Comparison of ENCODE assay signal across 10 cellular contexts in the genomic region with DNA sequence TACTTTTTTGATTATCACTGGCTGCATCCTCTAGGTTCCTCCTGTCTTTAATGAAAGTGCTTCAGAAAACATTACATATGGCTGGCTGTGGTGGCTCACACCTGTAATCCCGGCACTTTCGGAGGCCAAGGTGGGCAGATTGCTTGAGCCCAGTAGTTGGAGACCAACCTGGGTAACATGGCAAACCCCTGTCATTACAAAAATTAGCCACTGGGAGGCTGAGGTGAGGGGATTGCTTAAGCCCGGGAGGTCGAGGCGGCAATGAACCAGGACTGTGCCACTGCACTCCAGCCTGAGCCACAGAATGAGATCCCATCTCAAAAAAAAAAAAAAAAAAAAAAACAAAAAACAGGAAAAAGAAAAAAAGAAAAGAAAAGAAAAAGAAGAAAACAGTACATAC. TPM values are rescaled to one million over a fixed set of nuclear protein-coding genes. Genes with fewer than 3 reads are reported as not detected.
A peak's percentile ranks its signal among the peaks of the same experiment; 100 is the strongest.
DNase-seq lines count a peak whose midpoint lies in the region; ATAC-seq, FAIRE-seq and TF ChIP-seq lines count a peak whose summit lies in the region.
"Had no signal": no experiment of that assay in that cellular context is flagged by ENCODE, and none has a peak within 500 bp of the region (broad histone marks: within the 10 kb centered on the region; RNA-seq: fewer than 3 reads in every experiment).

No MANE protein-coding gene starts in this region.

- TF ChIP-seq CTCF in BJ (IDR thresholded peaks at IDR 0.05; ENCODE audit: insufficient read depth, low read depth, low read length): peak; percentile 23; the same call in 1 of the 2 replicates
- peak; percentile 28 for TF ChIP-seq CTCF in GM12865 (IDR thresholded peaks at IDR 0.05; ENCODE audit: insufficient read depth, low read depth, low read length, missing control alignments)
- TF ChIP-seq CTCF in RWPE1 (conservative IDR thresholded peaks at IDR 0.05; ENCODE audit: low read depth): 0 out of 2 replicates have a peak, but pooled peaks have one; percentile 16
- TF ChIP-seq CTCF in keratinocyte (optimal IDR thresholded peaks at IDR 0.05 in 1 of 3, IDR thresholded peaks at IDR 0.05 in 1 of 3, conservative IDR thresholded peaks at IDR 0.05 in 1 of 3; ENCODE audit: extremely low read depth in 1 of 3, insufficient read depth in 2 of 3, low read length in 3 of 3): peak; percentile 15 to 31 (median 29)
- no peak for TF ChIP-seq CTCF in natural killer cell (IDR thresholded peaks at IDR 0.05)

- H3K4me1 Mint-ChIP-seq in natural killer cell: no peaks in the 10 kb centered on the region

- H3K27ac ChIP-seq in RWPE1 (no peak overlapping the region), keratinocyte (ENCODE audit: control insufficient read depth, insufficient read depth, low read length) (no peak overlapping the region)
- H3K27ac ChIP-seq: prostate gland had no signal

- CTCF ChIA-PET in BJ (lab: Yijun Ruan, JAX) (no interaction called here), RWPE1 (lab: Yijun Ruan, JAX) (no interaction called here)

- H3K27me3 ChIP-seq in BJ (ENCODE audit: control insufficient read depth, insufficient read depth, low read length): no peaks in the 10 kb centered on the region
- no peaks in the 10 kb centered on the region for H3K27me3 ChIP-seq in keratinocyte (ENCODE audit: control insufficient read depth, extremely low read depth, insufficient read depth, low read length)

- H3K4me1 ChIP-seq in keratinocyte (ENCODE audit: control insufficient read depth, extremely low read depth, insufficient read depth, low read length): peaks cover 6% of the 10 kb centered on the region
- H3K4me1 ChIP-seq: prostate gland had no signal

- POLR2A ChIA-PET in BJ (lab: Charles Lee) (no interaction called here), RWPE1 (lab: Yijun Ruan, JAX; ENCODE audit: low non-redundant PET) (interaction anchor here (0.6 kb wide), 1 partner anchor 33 kb away, joined by 3 read pairs; no protein-coding TSS in a partner anchor)

- H3K4me2 ChIP-seq in keratinocyte (ENCODE audit: control insufficient read depth, extremely low read depth, insufficient read depth, low read depth, low read length): no peak overlapping the region

- no peaks in the 10 kb centered on the region for H3K27me3 Mint-ChIP-seq in natural killer cell (ENCODE audit: low read depth in 2 of 2)
- H3K27me3 Mint-ChIP-seq: activated naive CD8-positive, alpha-beta T cell treated with anti-CD3 and anti-CD28 coated beads, Interleukin-2, amount 10 ng/mL, durations not matched to agents 7 days and 5 days had no signal

- H4K20me1 ChIP-seq in keratinocyte (ENCODE audit: control insufficient read depth, extremely low read depth, insufficient read depth, low read length): no peaks in the 10 kb centered on the region

- DNase-seq in BJ (ENCODE audit: low read depth) (no peak), GM12865 (ENCODE audit: low read depth) (peak; percentile 33), RWPE1 (ENCODE audit: low spot score) (no peak), keratinocyte (ENCODE audit: low read depth, low spot score) (no peak), GF-D8 (lab: John Stamatoyannopoulos, UW) (no peak), natural killer cell (no peak), NCI-H2029 treated with DMSO at 0.1 percent for 48 hours (lab: John Stamatoyannopoulos, UW) (no peak)
- DNase-seq: activated naive CD8-positive, alpha-beta T cell treated with anti-CD3 and anti-CD28 coated beads, Interleukin-2, amount 10 ng/mL, durations not matched to agents 7 days and 5 days had no signal

- no peak overlapping the region for H2AFZ ChIP-seq in keratinocyte (ENCODE audit: control insufficient read depth, low read length)

- no peak overlapping the region for H3K4me3 ChIP-seq in BJ (ENCODE audit: low read depth, low read length)
- H3K4me3 ChIP-seq in GM12865 (ENCODE audit: low read depth, low read length): no peak overlapping the region
- H3K4me3 ChIP-seq in keratinocyte (ENCODE audit: control insufficient read depth in 2 of 3, extremely low read depth in 1 of 3, insufficient read depth in 2 of 3, low read depth in 1 of 3, low read length in 3 of 3): no peak overlapping the region
- H3K4me3 ChIP-seq: prostate gland had no signal

- dilution Hi-C loops in keratinocyte (cut with MboI; ENCODE audit: extremely low pct_ligation_motif_present, low sequenced_read_pairs): no loop called here

- no peak overlapping the region for H3K9ac ChIP-seq in keratinocyte (ENCODE audit: control insufficient read depth, extremely low read depth, insufficient read depth, low read length)

- H3K9me3 Mint-ChIP-seq in natural killer cell: peaks cover 0 to 3% of the 10 kb centered on the region in 2 donors

- H3K36me3 Mint-ChIP-seq in natural killer cell: no peaks in the 10 kb centered on the region

- FAIRE-seq in keratinocyte (lab: Jason Lieb, UNC): no peak

- no peak for ATAC-seq in natural killer cell
- ATAC-seq: esophagus mucosa had no signal

- no peaks in the 10 kb centered on the region for H3K79me2 ChIP-seq in keratinocyte (ENCODE audit: control insufficient read depth, insufficient read depth, low read length)

- no peak overlapping the region for H3K27ac Mint-ChIP-seq in natural killer cell
- H3K27ac Mint-ChIP-seq: activated naive CD8-positive, alpha-beta T cell treated with anti-CD3 and anti-CD28 coated beads, Interleukin-2, amount 10 ng/mL, durations not matched to agents 7 days and 5 days had no signal

- H3K4me3 Mint-ChIP-seq in natural killer cell: no peak overlapping the region
- H3K4me3 Mint-ChIP-seq: activated naive CD8-positive, alpha-beta T cell treated with anti-CD3 and anti-CD28 coated beads, Interleukin-2, amount 10 ng/mL, durations not matched to agents 7 days and 5 days had no signal

- intact Hi-C loops in natural killer cell (cut with micrococcal nuclease): no loop called here

- no peaks in the 10 kb centered on the region for H3K36me3 ChIP-seq in BJ (ENCODE audit: control insufficient read depth, insufficient read depth, low read length)
- H3K36me3 ChIP-seq in keratinocyte (ENCODE audit: control insufficient read depth in 2 of 2, extremely low read depth in 1 of 2, insufficient read depth in 2 of 2, low read length in 2 of 2): peaks cover 0 to 1% of the 10 kb centered on the region in 2 experiments
- H3K36me3 ChIP-seq: prostate gland had no signal

- H3K9me1 ChIP-seq in keratinocyte (ENCODE audit: control insufficient read depth, extremely low read depth, insufficient read depth, low read length): no peaks in the 10 kb centered on the region

- H3K9me3 ChIP-seq in keratinocyte (ENCODE audit: control insufficient read depth, low read depth, low read length): no peaks in the 10 kb centered on the region
- H3K9me3 ChIP-seq: prostate gland had no signal

RNA-seq across cellular contexts. Expression of a gene that starts 35.3 kb away (rescaled TPM):
- polyA plus RNA-seq in BJ (2011; rRNA removed) (0.49 and 0.60 TPM in 2 replicates), keratinocyte (1.7 to 5.5 TPM (median 2.1 TPM) in 3 replicates)
- polyA minus RNA-seq in BJ (2011; rRNA and poly(A)+ RNA removed): 1.4 and 1.5 TPM in 2 replicates
- polyA plus RNA-seq in keratinocyte (2011; ENCODE audit: low read depth): 0.99 TPM
- polyA plus RNA-seq in keratinocyte (2011; cell fraction: cytosol; rRNA removed): 2.7 TPM in 2 replicates
- polyA plus RNA-seq in keratinocyte (2011; cell fraction: nucleus; rRNA removed): 4.2 and 4.5 TPM in 2 replicates
- 2.9 and 4.2 TPM in 2 replicates for polyA plus RNA-seq in keratinocyte (2012; ENCODE audit: low replicate concordance)
- polyA minus RNA-seq in keratinocyte: 4.3 to 10.7 TPM (median 6.9 TPM) in 3 replicates
- polyA minus RNA-seq in keratinocyte (2011; cell fraction: cytosol; rRNA and poly(A)+ RNA removed): 9.2 TPM
- polyA minus RNA-seq in keratinocyte (2011; cell fraction: nucleus; rRNA and poly(A)+ RNA removed): 5.9 and 7.6 TPM in 2 replicates
- total RNA-seq in natural killer cell: 1 to 10 TPM; 1.3 to 1.6 (median 1.3) TPM

RNA-seq across cellular contexts. Expression of a gene that starts 52.0 kb away (rescaled TPM):
- 5.7 and 9.8 TPM in 2 replicates for polyA plus RNA-seq in BJ (2011; rRNA removed)
- polyA minus RNA-seq in BJ (2011; rRNA and poly(A)+ RNA removed): 1.8 and 3.2 TPM in 2 replicates
- polyA plus RNA-seq in keratinocyte: 12.0 to 19.6 TPM (median 12.1 TPM) in 3 replicates
- polyA plus RNA-seq in keratinocyte (2011; ENCODE audit: low read depth): 28.5 TPM
- polyA plus RNA-seq in keratinocyte (2011; cell fraction: cytosol; rRNA removed): 12.3 and 12.9 TPM in 2 replicates
- 13.5 and 18.8 TPM in 2 replicates for polyA plus RNA-seq in keratinocyte (2011; cell fraction: nucleus; rRNA removed)
- polyA plus RNA-seq in keratinocyte (2012; ENCODE audit: low replicate concordance): 16.3 and 20.2 TPM in 2 replicates
- polyA minus RNA-seq in keratinocyte: 1.6 to 5.1 TPM (median 3.7 TPM) in 3 replicates
- polyA minus RNA-seq in keratinocyte (2011; cell fraction: cytosol; rRNA and poly(A)+ RNA removed): 3.8 TPM
- polyA minus RNA-seq in keratinocyte (2011; cell fraction: nucleus; rRNA and poly(A)+ RNA removed): 4.3 and 6.8 TPM in 2 replicates
- 10 to 100 TPM in 2 of 3 donors, 1 to 10 TPM in 1; 9.4 to 15.3 (median 10.9) TPM for total RNA-seq in natural killer cell
